In genomic region chr19:58606251-58606896, GRCh38 we compare ENCODE assay signal across 7 cellular contexts. TPM values are rescaled to one million over a fixed set of nuclear protein-coding genes. Genes with fewer than 3 reads are reported as not detected.
DNase-seq lines count a peak whose midpoint lies in the region; ATAC-seq, FAIRE-seq and TF ChIP-seq lines count a peak whose summit lies in the region.
"Not testable (repeated sequence)": the region's sequence is repeated elsewhere in the genome, so short reads cannot be mapped to it uniquely, and the experiment has no call there.

No MANE protein-coding gene starts in this region.

- not testable (repeated sequence) for TF ChIP-seq POLR2A in HepG2 (IDR thresholded peaks at IDR 0.05; ENCODE audit: insufficient read depth in 1 of 2, low read depth in 2 of 2, low read length in 2 of 2)

- POLR2A ChIA-PET in activated CD4-positive, alpha-beta T cell treated with anti-CD3 and anti-CD28 coated beads, Interleukin-2, amount 10 ng/mL, durations not matched to agents 7 days and 5 days (lab: Charles Lee); MCF 10A (lab: Yijun Ruan, JAX); HepG2 (lab: Yijun Ruan, JAX): not testable (repeated sequence)

- not testable (repeated sequence) for H3K4me1 ChIP-seq in HepG2 (ENCODE audit: insufficient read depth, low read length); pancreas

- in situ Hi-C loops in HepG2 (cut with HindIII; ENCODE audit: extremely low pct_ligation_motif_present, low pct_unique_long_range_greater_than_20kb) = not testable (repeated sequence)

- H3K27ac ChIP-seq in HepG2 (ENCODE audit: extremely low read length, insufficient read depth, low read length); pancreas: not testable (repeated sequence)

- H3K36me3 Mint-ChIP-seq in activated CD4-positive, alpha-beta T cell treated with anti-CD3 and anti-CD28 coated beads, Interleukin-2, amount 10 ng/mL, durations not matched to agents 7 days and 5 days (ENCODE audit: low read depth); MCF 10A (ENCODE audit: insufficient read depth, unreplicated experiment): not testable (repeated sequence)

- H3K4me3 Mint-ChIP-seq in activated CD4-positive, alpha-beta T cell treated with anti-CD3 and anti-CD28 coated beads, Interleukin-2, amount 10 ng/mL, durations not matched to agents 7 days and 5 days; MCF 10A (ENCODE audit: unreplicated experiment): not testable (repeated sequence)

- TF ChIP-seq RAD21 in HepG2 (CRISPR knock-in tag; IDR thresholded peaks at IDR 0.05) = not testable (repeated sequence)

- not testable (repeated sequence) for H3K9ac ChIP-seq in HepG2 (ENCODE audit: insufficient read depth, low read depth, low read length)

- TF ChIP-seq CTCF in GM12864 (IDR thresholded peaks at IDR 0.05; ENCODE audit: low read depth, low read length, missing control alignments) (peak; percentile 29), LNCaP clone FGC (IDR thresholded peaks at IDR 0.05; ENCODE audit: control insufficient read depth, extremely low read depth, insufficient read depth) (peak; percentile 39), MCF 10A (IDR thresholded peaks at IDR 0.05; ENCODE audit: unreplicated experiment) (peak; percentile 72), HepG2 (CRISPR knock-in tag; IDR thresholded peaks at IDR 0.05) (peak; percentile 40; the same call in 1 of the 2 replicates), pancreas (IDR thresholded peaks at IDR 0.05) (peak in 3 of 4 donors; percentile 11 to 37 (median 23))

- not testable (repeated sequence) for H4K20me1 ChIP-seq in HepG2 (ENCODE audit: insufficient read depth, low read length)

- not testable (repeated sequence) for H2AFZ ChIP-seq in HepG2 (ENCODE audit: low read length)

- not testable (repeated sequence) for TF ChIP-seq EP300 in HepG2 (IDR thresholded peaks at IDR 0.05; ENCODE audit: low read depth in 2 of 2, low read length in 2 of 2); HepG2 (CRISPR knock-in tag; IDR thresholded peaks at IDR 0.05; ENCODE audit: borderline replicate concordance)

- CTCF ChIA-PET in activated CD4-positive, alpha-beta T cell treated with anti-CD3 and anti-CD28 coated beads, Interleukin-2, amount 10 ng/mL, durations not matched to agents 7 days and 5 days (lab: Charles Lee); MCF 10A (lab: Yijun Ruan, JAX); HepG2 (lab: Yijun Ruan, JAX; ENCODE audit: low intra/inter-chr PET ratio, low total read pairs): not testable (repeated sequence)

- not testable (repeated sequence) for FAIRE-seq in HepG2 (lab: Jason Lieb, UNC); pancreas (lab: Jason Lieb, UNC)

- H3K27me3 Mint-ChIP-seq in activated CD4-positive, alpha-beta T cell treated with anti-CD3 and anti-CD28 coated beads, Interleukin-2, amount 10 ng/mL, durations not matched to agents 7 days and 5 days; MCF 10A (ENCODE audit: insufficient read depth, unreplicated experiment): not testable (repeated sequence)

- ATAC-seq in Right ventricle myocardium inferior, HepG2, pancreas: not testable (repeated sequence)

- not testable (repeated sequence) for H3K4me1 Mint-ChIP-seq in activated CD4-positive, alpha-beta T cell treated with anti-CD3 and anti-CD28 coated beads, Interleukin-2, amount 10 ng/mL, durations not matched to agents 7 days and 5 days; MCF 10A (ENCODE audit: insufficient read depth, unreplicated experiment)

- H3K9me3 Mint-ChIP-seq in activated CD4-positive, alpha-beta T cell treated with anti-CD3 and anti-CD28 coated beads, Interleukin-2, amount 10 ng/mL, durations not matched to agents 7 days and 5 days; MCF 10A (ENCODE audit: unreplicated experiment): not testable (repeated sequence)

- not testable (repeated sequence) for H3K4me2 ChIP-seq in HepG2 (ENCODE audit: low read depth, low read length)

- intact Hi-C loops in MCF 10A (cut with micrococcal nuclease); Right ventricle myocardium inferior (cut with DNase I); HepG2 (cut with micrococcal nuclease; ENCODE audit: unreplicated experiment); pancreas (cut with DNase I): not testable (repeated sequence)

- H3K9me3 ChIP-seq in HepG2 (ENCODE audit: low read length); pancreas: not testable (repeated sequence)

- not testable (repeated sequence) for BruUV-seq in MCF 10A (replicated peaks; lab: Mats Ljungman, UMichigan); HepG2 (replicated peaks; lab: Mats Ljungman, UMichigan)

- WGBS in HepG2 (ENCODE audit: low lambda C conversion rate) = 96% methylated on average over 38 of the region's 62 CpGs
- 68 to 75% methylated on average over 34 to 62 of the region's 62 CpGs for WGBS in pancreas, 2 donors

- H3K36me3 ChIP-seq in HepG2 (replicated peaks in 1 of 2; ENCODE audit: control insufficient read depth in 1 of 2, insufficient read depth in 2 of 2, low read length in 2 of 2); pancreas: not testable (repeated sequence)

- not testable (repeated sequence) for DNase-seq in GM12864 (ENCODE audit: low read depth); LNCaP clone FGC (ENCODE audit: low read depth); MCF 10A (ENCODE audit: unreplicated experiment); HepG2 (ENCODE audit: low spot score)
- DNase-seq in activated CD4-positive, alpha-beta T cell treated with anti-CD3 and anti-CD28 coated beads, Interleukin-2, amount 10 ng/mL, durations not matched to agents 7 days and 5 days = peak; percentile 6
- DNase-seq in Right ventricle myocardium inferior (ENCODE audit: missing footprints) (peak; percentile 1), pancreas (peak in 3 of 6 donors; percentile 52 to 59 (median 57))

- H3K79me2 ChIP-seq in HepG2 (ENCODE audit: insufficient read depth, low read length) = not testable (repeated sequence)

- H3K4me3 ChIP-seq in GM12864 (ENCODE audit: low read depth, low read length); LNCaP clone FGC (ENCODE audit: low read depth, low read length); HepG2 (replicated peaks in 1 of 3; ENCODE audit: insufficient read depth in 1 of 3, low read depth in 2 of 3, low read length in 3 of 3); pancreas: not testable (repeated sequence)

- H3K27ac Mint-ChIP-seq in activated CD4-positive, alpha-beta T cell treated with anti-CD3 and anti-CD28 coated beads, Interleukin-2, amount 10 ng/mL, durations not matched to agents 7 days and 5 days; MCF 10A (ENCODE audit: low read depth, unreplicated experiment): not testable (repeated sequence)

- H3K27me3 ChIP-seq in HepG2 (ENCODE audit: control insufficient read depth in 1 of 2, insufficient read depth in 2 of 2, low read length in 2 of 2); pancreas: not testable (repeated sequence)

RNA-seq across cellular contexts. Expression of gene MZF1, which starts 33.2 kb away (rescaled TPM):
- total RNA-seq in activated CD4-positive, alpha-beta T cell treated with anti-CD3 and anti-CD28 coated beads, Interleukin-2, amount 10 ng/mL, durations not matched to agents 7 days and 5 days = 10 to 100 TPM; 28.6 to 33.1 TPM
- total RNA-seq in MCF 10A (2022) (50.7 and 51.9 TPM in 2 replicates), Right ventricle myocardium inferior (10.0 TPM), HepG2 (2016; rRNA removed; fragmentation: Illumina TruSeq; extraction: Trizol) (1.3 and 3.1 TPM in 2 replicates), pancreas (10 to 100 TPM in 5 of 6 donors, 1 to 10 TPM in 1; 9.8 to 25.0 (median 11.6) TPM)
- total RNA-seq in HepG2 (2016; cell fraction: cytosol; rRNA removed; fragmentation: Illumina TruSeq; extraction: Trizol; ENCODE audit: low read depth) = 0.97 and 1.1 TPM in 2 replicates
- total RNA-seq in HepG2 (2016; cell fraction: insoluble cytoplasmic fraction; rRNA removed; fragmentation: Illumina TruSeq; extraction: Trizol) = 1.0 and 3.4 TPM in 2 replicates
- total RNA-seq in HepG2 (2016; cell fraction: membrane; rRNA removed; fragmentation: Illumina TruSeq; extraction: Trizol) = 1.1 and 1.4 TPM in 2 replicates
- total RNA-seq in HepG2 (2016; cell fraction: nucleus; rRNA removed; fragmentation: Illumina TruSeq; extraction: Trizol) = 3.8 and 4.3 TPM in 2 replicates
- polyA plus RNA-seq in HepG2 (2011; rRNA removed) (8.1 and 10.0 TPM in 2 replicates), pancreas (10 to 100 TPM; 53.9 to 70.2 TPM)
- polyA plus RNA-seq in HepG2 (2011; cell fraction: cytosol; rRNA removed) = 3.4 and 6.6 TPM in 2 replicates
- polyA plus RNA-seq in HepG2 (2011; cell fraction: nucleus; rRNA removed) = 73.5 and 84.6 TPM in 2 replicates
- 4.8 and 6.6 TPM in 2 replicates for polyA plus RNA-seq in HepG2 (2012)
- polyA plus RNA-seq in HepG2 (2016; cell fraction: cytosol; fragmentation: Illumina TruSeq; extraction: Trizol; ENCODE audit: low read depth) = 0.12 and 0.23 TPM in 2 replicates
- polyA plus RNA-seq in HepG2 (2016; cell fraction: insoluble cytoplasmic fraction; fragmentation: Illumina TruSeq; extraction: Trizol; ENCODE audit: low read depth) = 1.3 and 1.5 TPM in 2 replicates
- 0.18 and 0.57 TPM in 2 replicates for polyA plus RNA-seq in HepG2 (2016; cell fraction: membrane; fragmentation: Illumina TruSeq; extraction: Trizol; ENCODE audit: low read depth)
- polyA plus RNA-seq in HepG2 (2016; cell fraction: nucleus; fragmentation: Illumina TruSeq; extraction: Trizol; ENCODE audit: insufficient read depth, low read depth) = 15.9 and 16.0 TPM in 2 replicates
- 12.8 and 32.3 TPM in 2 replicates for polyA minus RNA-seq in HepG2 (2011; rRNA and poly(A)+ RNA removed; ENCODE audit: low replicate concordance)
- polyA minus RNA-seq in HepG2 (2011; cell fraction: cytosol; rRNA and poly(A)+ RNA removed) = 1.9 and 3.2 TPM in 2 replicates
- 11.1 and 11.8 TPM in 2 replicates for polyA minus RNA-seq in HepG2 (2011; cell fraction: nucleus; rRNA and poly(A)+ RNA removed)

RNA-seq across cellular contexts. Expression of gene UBE2M, which starts 48.0 kb away (rescaled TPM):
- 10 to 100 TPM; 82.8 to 96.0 TPM for total RNA-seq in activated CD4-positive, alpha-beta T cell treated with anti-CD3 and anti-CD28 coated beads, Interleukin-2, amount 10 ng/mL, durations not matched to agents 7 days and 5 days
- 149 and 158 TPM in 2 replicates for total RNA-seq in MCF 10A (2022)
- 130 TPM for total RNA-seq in Right ventricle myocardium inferior
- total RNA-seq in HepG2 (2016; rRNA removed; fragmentation: Illumina TruSeq; extraction: Trizol) = 29.5 and 36.2 TPM in 2 replicates
- 14.2 and 15.5 TPM in 2 replicates for total RNA-seq in HepG2 (2016; cell fraction: cytosol; rRNA removed; fragmentation: Illumina TruSeq; extraction: Trizol; ENCODE audit: low read depth)
- total RNA-seq in HepG2 (2016; cell fraction: insoluble cytoplasmic fraction; rRNA removed; fragmentation: Illumina TruSeq; extraction: Trizol) = 25.4 and 36.1 TPM in 2 replicates
- 26.0 and 30.0 TPM in 2 replicates for total RNA-seq in HepG2 (2016; cell fraction: membrane; rRNA removed; fragmentation: Illumina TruSeq; extraction: Trizol)
- total RNA-seq in HepG2 (2016; cell fraction: nucleus; rRNA removed; fragmentation: Illumina TruSeq; extraction: Trizol) = 14.4 and 19.6 TPM in 2 replicates
- polyA plus RNA-seq in HepG2 (2011; rRNA removed) = 50.3 and 55.5 TPM in 2 replicates
- 32.0 and 34.7 TPM in 2 replicates for polyA plus RNA-seq in HepG2 (2011; cell fraction: cytosol; rRNA removed)
- polyA plus RNA-seq in HepG2 (2011; cell fraction: nucleus; rRNA removed) = 59.9 and 61.9 TPM in 2 replicates
- 47.3 and 47.7 TPM in 2 replicates for polyA plus RNA-seq in HepG2 (2012)
- polyA plus RNA-seq in HepG2 (2016; cell fraction: cytosol; fragmentation: Illumina TruSeq; extraction: Trizol; ENCODE audit: low read depth) = 22.8 and 27.9 TPM in 2 replicates
- 54.2 and 62.5 TPM in 2 replicates for polyA plus RNA-seq in HepG2 (2016; cell fraction: insoluble cytoplasmic fraction; fragmentation: Illumina TruSeq; extraction: Trizol; ENCODE audit: low read depth)
- polyA plus RNA-seq in HepG2 (2016; cell fraction: membrane; fragmentation: Illumina TruSeq; extraction: Trizol; ENCODE audit: low read depth) = 30.4 and 40.6 TPM in 2 replicates
- 53.2 and 66.7 TPM in 2 replicates for polyA plus RNA-seq in HepG2 (2016; cell fraction: nucleus; fragmentation: Illumina TruSeq; extraction: Trizol; ENCODE audit: insufficient read depth, low read depth)
- 39.7 and 154 TPM in 2 replicates for polyA minus RNA-seq in HepG2 (2011; rRNA and poly(A)+ RNA removed; ENCODE audit: low replicate concordance)
- 26.9 and 27.3 TPM in 2 replicates for polyA minus RNA-seq in HepG2 (2011; cell fraction: cytosol; rRNA and poly(A)+ RNA removed)
- polyA minus RNA-seq in HepG2 (2011; cell fraction: nucleus; rRNA and poly(A)+ RNA removed) = 20.8 and 23.0 TPM in 2 replicates
- 10 to 100 TPM; 23.0 to 30.1 (median 25.3) TPM for total RNA-seq in pancreas
- polyA plus RNA-seq in pancreas = 10 to 100 TPM; 22.0 to 33.0 TPM

RNA-seq across cellular contexts. Expression of gene CHMP2A, which starts 51.5 kb away (rescaled TPM):
- total RNA-seq in activated CD4-positive, alpha-beta T cell treated with anti-CD3 and anti-CD28 coated beads, Interleukin-2, amount 10 ng/mL, durations not matched to agents 7 days and 5 days = 100 to 1,000 TPM; 128 to 137 TPM
- total RNA-seq in MCF 10A (2022) = 154 and 184 TPM in 2 replicates
- 123 TPM for total RNA-seq in Right ventricle myocardium inferior
- 55.0 and 70.9 TPM in 2 replicates for total RNA-seq in HepG2 (2016; rRNA removed; fragmentation: Illumina TruSeq; extraction: Trizol)
- 45.6 and 61.8 TPM in 2 replicates for total RNA-seq in HepG2 (2016; cell fraction: cytosol; rRNA removed; fragmentation: Illumina TruSeq; extraction: Trizol; ENCODE audit: low read depth)
- 56.2 and 72.4 TPM in 2 replicates for total RNA-seq in HepG2 (2016; cell fraction: insoluble cytoplasmic fraction; rRNA removed; fragmentation: Illumina TruSeq; extraction: Trizol)
- total RNA-seq in HepG2 (2016; cell fraction: membrane; rRNA removed; fragmentation: Illumina TruSeq; extraction: Trizol) = 35.3 and 50.0 TPM in 2 replicates
- 22.1 and 25.7 TPM in 2 replicates for total RNA-seq in HepG2 (2016; cell fraction: nucleus; rRNA removed; fragmentation: Illumina TruSeq; extraction: Trizol)
- polyA plus RNA-seq in HepG2 (2011; rRNA removed) = 49.7 and 51.4 TPM in 2 replicates
- 61.9 and 66.7 TPM in 2 replicates for polyA plus RNA-seq in HepG2 (2011; cell fraction: cytosol; rRNA removed)
- 108 and 113 TPM in 2 replicates for polyA plus RNA-seq in HepG2 (2011; cell fraction: nucleus; rRNA removed)
- polyA plus RNA-seq in HepG2 (2012) = 41.7 and 46.0 TPM in 2 replicates
- 56.7 and 73.4 TPM in 2 replicates for polyA plus RNA-seq in HepG2 (2016; cell fraction: cytosol; fragmentation: Illumina TruSeq; extraction: Trizol; ENCODE audit: low read depth)
- polyA plus RNA-seq in HepG2 (2016; cell fraction: insoluble cytoplasmic fraction; fragmentation: Illumina TruSeq; extraction: Trizol; ENCODE audit: low read depth) = 88.0 and 94.2 TPM in 2 replicates
- 38.7 and 48.0 TPM in 2 replicates for polyA plus RNA-seq in HepG2 (2016; cell fraction: membrane; fragmentation: Illumina TruSeq; extraction: Trizol; ENCODE audit: low read depth)
- polyA plus RNA-seq in HepG2 (2016; cell fraction: nucleus; fragmentation: Illumina TruSeq; extraction: Trizol; ENCODE audit: insufficient read depth, low read depth) = 55.6 and 56.2 TPM in 2 replicates
- 46.3 and 131 TPM in 2 replicates for polyA minus RNA-seq in HepG2 (2011; rRNA and poly(A)+ RNA removed; ENCODE audit: low replicate concordance)
- polyA minus RNA-seq in HepG2 (2011; cell fraction: cytosol; rRNA and poly(A)+ RNA removed) = 25.4 and 27.7 TPM in 2 replicates
- polyA minus RNA-seq in HepG2 (2011; cell fraction: nucleus; rRNA and poly(A)+ RNA removed) = 21.0 and 24.5 TPM in 2 replicates
- total RNA-seq in pancreas = 10 to 100 TPM; 45.8 to 68.0 (median 58.4) TPM
- 100 to 1,000 TPM; 108 to 118 TPM for polyA plus RNA-seq in pancreas
